2 cellular contexts compared by ENCODE assay signal in the genomic region with DNA sequence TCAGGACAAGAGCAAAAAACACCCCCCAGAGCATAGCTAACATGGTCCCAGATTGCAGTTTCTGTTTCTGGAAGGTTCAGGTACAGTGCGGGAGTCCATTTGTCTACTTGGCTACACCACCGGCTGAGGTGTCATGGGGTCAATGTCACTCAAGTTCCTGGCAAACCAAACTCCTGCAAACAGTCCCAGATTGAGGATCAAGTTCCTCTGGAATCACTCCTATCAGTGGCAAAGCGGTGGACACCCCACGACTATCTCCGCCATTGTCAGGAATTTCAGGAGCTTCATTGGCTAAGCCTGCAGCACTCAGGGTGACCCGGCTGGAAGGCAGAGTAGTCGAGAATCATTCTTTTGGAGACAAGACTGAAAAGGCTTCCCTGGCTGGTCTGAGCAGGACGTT.
TF ChIP-seq lines count a peak whose summit lies in the region.

No MANE protein-coding gene starts in this region.

TF ChIP-seq in H1, 55 proteins besides CTCF, POLR2A, EP300 and RAD21:
- TF ChIP-seq RBBP5 (IDR thresholded peaks at IDR 0.05; ENCODE audit: borderline replicate concordance, low read depth, low read length) (no peak), HDAC6 (IDR thresholded peaks at IDR 0.05; ENCODE audit: low read depth, low read length) (no peak), TBP (IDR thresholded peaks at IDR 0.05; ENCODE audit: low read depth, low read length) (no peak), BCL11A (IDR thresholded peaks at IDR 0.05; ENCODE audit: low read depth in 2 of 2, low read length in 2 of 2) (no peak), PHF8 (conservative IDR thresholded peaks at IDR 0.05; ENCODE audit: low read depth, low read length) (no peak), SP1 (IDR thresholded peaks at IDR 0.05; ENCODE audit: low read depth, low read length) (no peak), KDM1A (IDR thresholded peaks at IDR 0.05; ENCODE audit: borderline replicate concordance, low read length) (no peak), CEBPB (IDR thresholded peaks at IDR 0.05; ENCODE audit: low read depth, low read length) (no peak), KDM5A (IDR thresholded peaks at IDR 0.05; ENCODE audit: low read length) (no peak), TAF1 (IDR thresholded peaks at IDR 0.05; ENCODE audit: low read depth, low read length) (no peak), FOSL1 (IDR thresholded peaks at IDR 0.05; ENCODE audit: insufficient read depth, low read depth, low read length) (no peak), SAP30 (IDR thresholded peaks at IDR 0.05; ENCODE audit: insufficient read depth, insufficient replicate concordance, low read length) (no peak)
- TF ChIP-seq, protein P1, sequence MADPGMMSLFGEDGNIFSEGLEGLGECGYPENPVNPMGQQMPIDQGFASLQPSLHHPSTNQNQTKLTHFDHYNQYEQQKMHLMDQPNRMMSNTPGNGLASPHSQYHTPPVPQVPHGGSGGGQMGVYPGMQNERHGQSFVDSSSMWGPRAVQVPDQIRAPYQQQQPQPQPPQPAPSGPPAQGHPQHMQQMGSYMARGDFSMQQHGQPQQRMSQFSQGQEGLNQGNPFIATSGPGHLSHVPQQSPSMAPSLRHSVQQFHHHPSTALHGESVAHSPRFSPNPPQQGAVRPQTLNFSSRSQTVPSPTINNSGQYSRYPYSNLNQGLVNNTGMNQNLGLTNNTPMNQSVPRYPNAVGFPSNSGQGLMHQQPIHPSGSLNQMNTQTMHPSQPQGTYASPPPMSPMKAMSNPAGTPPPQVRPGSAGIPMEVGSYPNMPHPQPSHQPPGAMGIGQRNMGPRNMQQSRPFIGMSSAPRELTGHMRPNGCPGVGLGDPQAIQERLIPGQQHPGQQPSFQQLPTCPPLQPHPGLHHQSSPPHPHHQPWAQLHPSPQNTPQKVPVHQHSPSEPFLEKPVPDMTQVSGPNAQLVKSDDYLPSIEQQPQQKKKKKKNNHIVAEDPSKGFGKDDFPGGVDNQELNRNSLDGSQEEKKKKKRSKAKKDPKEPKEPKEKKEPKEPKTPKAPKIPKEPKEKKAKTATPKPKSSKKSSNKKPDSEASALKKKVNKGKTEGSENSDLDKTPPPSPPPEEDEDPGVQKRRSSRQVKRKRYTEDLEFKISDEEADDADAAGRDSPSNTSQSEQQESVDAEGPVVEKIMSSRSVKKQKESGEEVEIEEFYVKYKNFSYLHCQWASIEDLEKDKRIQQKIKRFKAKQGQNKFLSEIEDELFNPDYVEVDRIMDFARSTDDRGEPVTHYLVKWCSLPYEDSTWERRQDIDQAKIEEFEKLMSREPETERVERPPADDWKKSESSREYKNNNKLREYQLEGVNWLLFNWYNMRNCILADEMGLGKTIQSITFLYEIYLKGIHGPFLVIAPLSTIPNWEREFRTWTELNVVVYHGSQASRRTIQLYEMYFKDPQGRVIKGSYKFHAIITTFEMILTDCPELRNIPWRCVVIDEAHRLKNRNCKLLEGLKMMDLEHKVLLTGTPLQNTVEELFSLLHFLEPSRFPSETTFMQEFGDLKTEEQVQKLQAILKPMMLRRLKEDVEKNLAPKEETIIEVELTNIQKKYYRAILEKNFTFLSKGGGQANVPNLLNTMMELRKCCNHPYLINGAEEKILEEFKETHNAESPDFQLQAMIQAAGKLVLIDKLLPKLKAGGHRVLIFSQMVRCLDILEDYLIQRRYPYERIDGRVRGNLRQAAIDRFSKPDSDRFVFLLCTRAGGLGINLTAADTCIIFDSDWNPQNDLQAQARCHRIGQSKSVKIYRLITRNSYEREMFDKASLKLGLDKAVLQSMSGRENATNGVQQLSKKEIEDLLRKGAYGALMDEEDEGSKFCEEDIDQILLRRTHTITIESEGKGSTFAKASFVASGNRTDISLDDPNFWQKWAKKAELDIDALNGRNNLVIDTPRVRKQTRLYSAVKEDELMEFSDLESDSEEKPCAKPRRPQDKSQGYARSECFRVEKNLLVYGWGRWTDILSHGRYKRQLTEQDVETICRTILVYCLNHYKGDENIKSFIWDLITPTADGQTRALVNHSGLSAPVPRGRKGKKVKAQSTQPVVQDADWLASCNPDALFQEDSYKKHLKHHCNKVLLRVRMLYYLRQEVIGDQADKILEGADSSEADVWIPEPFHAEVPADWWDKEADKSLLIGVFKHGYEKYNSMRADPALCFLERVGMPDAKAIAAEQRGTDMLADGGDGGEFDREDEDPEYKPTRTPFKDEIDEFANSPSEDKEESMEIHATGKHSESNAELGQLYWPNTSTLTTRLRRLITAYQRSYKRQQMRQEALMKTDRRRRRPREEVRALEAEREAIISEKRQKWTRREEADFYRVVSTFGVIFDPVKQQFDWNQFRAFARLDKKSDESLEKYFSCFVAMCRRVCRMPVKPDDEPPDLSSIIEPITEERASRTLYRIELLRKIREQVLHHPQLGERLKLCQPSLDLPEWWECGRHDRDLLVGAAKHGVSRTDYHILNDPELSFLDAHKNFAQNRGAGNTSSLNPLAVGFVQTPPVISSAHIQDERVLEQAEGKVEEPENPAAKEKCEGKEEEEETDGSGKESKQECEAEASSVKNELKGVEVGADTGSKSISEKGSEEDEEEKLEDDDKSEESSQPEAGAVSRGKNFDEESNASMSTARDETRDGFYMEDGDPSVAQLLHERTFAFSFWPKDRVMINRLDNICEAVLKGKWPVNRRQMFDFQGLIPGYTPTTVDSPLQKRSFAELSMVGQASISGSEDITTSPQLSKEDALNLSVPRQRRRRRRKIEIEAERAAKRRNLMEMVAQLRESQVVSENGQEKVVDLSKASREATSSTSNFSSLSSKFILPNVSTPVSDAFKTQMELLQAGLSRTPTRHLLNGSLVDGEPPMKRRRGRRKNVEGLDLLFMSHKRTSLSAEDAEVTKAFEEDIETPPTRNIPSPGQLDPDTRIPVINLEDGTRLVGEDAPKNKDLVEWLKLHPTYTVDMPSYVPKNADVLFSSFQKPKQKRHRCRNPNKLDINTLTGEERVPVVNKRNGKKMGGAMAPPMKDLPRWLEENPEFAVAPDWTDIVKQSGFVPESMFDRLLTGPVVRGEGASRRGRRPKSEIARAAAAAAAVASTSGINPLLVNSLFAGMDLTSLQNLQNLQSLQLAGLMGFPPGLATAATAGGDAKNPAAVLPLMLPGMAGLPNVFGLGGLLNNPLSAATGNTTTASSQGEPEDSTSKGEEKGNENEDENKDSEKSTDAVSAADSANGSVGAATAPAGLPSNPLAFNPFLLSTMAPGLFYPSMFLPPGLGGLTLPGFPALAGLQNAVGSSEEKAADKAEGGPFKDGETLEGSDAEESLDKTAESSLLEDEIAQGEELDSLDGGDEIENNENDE (IDR thresholded peaks at IDR 0.05; ENCODE audit: insufficient replicate concordance, low read length), result no peak

TF ChIP-seq in liver, 16 proteins besides CTCF, POLR2A, EP300 and RAD21:
- TF ChIP-seq HNF4G (IDR thresholded peaks at IDR 0.05), result peak; percentile 70
- peak; percentile 22 for TF ChIP-seq FOXA2 (IDR thresholded peaks at IDR 0.05)
- peak; percentile 63 for TF ChIP-seq NR2F2 (IDR thresholded peaks at IDR 0.05)
- peak; percentile 92 for TF ChIP-seq YY1 (IDR thresholded peaks at IDR 0.05)
- peak; percentile 87 to 91 for TF ChIP-seq RXRA (IDR thresholded peaks at IDR 0.05)
- TF ChIP-seq SP1 (IDR thresholded peaks at IDR 0.05), result peak; percentile 80
- TF ChIP-seq, protein P2, sequence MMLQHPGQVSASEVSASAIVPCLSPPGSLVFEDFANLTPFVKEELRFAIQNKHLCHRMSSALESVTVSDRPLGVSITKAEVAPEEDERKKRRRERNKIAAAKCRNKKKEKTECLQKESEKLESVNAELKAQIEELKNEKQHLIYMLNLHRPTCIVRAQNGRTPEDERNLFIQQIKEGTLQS (IDR thresholded peaks at IDR 0.05), result peak; percentile 29
- no peak for TF ChIP-seq TAF1 (conservative IDR thresholded peaks at IDR 0.05)
- TF ChIP-seq HNF4A (conservative IDR thresholded peaks at IDR 0.05), result peak; percentile 90 to 91
- TF ChIP-seq, protein P3, sequence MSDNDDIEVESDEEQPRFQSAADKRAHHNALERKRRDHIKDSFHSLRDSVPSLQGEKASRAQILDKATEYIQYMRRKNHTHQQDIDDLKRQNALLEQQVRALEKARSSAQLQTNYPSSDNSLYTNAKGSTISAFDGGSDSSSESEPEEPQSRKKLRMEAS (IDR thresholded peaks at IDR 0.05), result peak; percentile 51
- no peak for TF ChIP-seq EGR1 (IDR thresholded peaks at IDR 0.05; ENCODE audit: low read depth in 2 of 2)
- peak in 1 of 2 donors; percentile 29 for TF ChIP-seq JUND (IDR thresholded peaks at IDR 0.05)
- TF ChIP-seq, protein P4, sequence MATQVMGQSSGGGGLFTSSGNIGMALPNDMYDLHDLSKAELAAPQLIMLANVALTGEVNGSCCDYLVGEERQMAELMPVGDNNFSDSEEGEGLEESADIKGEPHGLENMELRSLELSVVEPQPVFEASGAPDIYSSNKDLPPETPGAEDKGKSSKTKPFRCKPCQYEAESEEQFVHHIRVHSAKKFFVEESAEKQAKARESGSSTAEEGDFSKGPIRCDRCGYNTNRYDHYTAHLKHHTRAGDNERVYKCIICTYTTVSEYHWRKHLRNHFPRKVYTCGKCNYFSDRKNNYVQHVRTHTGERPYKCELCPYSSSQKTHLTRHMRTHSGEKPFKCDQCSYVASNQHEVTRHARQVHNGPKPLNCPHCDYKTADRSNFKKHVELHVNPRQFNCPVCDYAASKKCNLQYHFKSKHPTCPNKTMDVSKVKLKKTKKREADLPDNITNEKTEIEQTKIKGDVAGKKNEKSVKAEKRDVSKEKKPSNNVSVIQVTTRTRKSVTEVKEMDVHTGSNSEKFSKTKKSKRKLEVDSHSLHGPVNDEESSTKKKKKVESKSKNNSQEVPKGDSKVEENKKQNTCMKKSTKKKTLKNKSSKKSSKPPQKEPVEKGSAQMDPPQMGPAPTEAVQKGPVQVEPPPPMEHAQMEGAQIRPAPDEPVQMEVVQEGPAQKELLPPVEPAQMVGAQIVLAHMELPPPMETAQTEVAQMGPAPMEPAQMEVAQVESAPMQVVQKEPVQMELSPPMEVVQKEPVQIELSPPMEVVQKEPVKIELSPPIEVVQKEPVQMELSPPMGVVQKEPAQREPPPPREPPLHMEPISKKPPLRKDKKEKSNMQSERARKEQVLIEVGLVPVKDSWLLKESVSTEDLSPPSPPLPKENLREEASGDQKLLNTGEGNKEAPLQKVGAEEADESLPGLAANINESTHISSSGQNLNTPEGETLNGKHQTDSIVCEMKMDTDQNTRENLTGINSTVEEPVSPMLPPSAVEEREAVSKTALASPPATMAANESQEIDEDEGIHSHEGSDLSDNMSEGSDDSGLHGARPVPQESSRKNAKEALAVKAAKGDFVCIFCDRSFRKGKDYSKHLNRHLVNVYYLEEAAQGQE (IDR thresholded peaks at IDR 0.05), result peak; percentile 83
- TF ChIP-seq, protein P5, sequence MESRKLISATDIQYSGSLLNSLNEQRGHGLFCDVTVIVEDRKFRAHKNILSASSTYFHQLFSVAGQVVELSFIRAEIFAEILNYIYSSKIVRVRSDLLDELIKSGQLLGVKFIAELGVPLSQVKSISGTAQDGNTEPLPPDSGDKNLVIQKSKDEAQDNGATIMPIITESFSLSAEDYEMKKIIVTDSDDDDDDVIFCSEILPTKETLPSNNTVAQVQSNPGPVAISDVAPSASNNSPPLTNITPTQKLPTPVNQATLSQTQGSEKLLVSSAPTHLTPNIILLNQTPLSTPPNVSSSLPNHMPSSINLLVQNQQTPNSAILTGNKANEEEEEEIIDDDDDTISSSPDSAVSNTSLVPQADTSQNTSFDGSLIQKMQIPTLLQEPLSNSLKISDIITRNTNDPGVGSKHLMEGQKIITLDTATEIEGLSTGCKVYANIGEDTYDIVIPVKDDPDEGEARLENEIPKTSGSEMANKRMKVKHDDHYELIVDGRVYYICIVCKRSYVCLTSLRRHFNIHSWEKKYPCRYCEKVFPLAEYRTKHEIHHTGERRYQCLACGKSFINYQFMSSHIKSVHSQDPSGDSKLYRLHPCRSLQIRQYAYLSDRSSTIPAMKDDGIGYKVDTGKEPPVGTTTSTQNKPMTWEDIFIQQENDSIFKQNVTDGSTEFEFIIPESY (IDR thresholded peaks at IDR 0.05), result peak; percentile 16
- no peak for TF ChIP-seq GABPA (IDR thresholded peaks at IDR 0.05 in 1 of 2, conservative IDR thresholded peaks at IDR 0.05 in 1 of 2)
- TF ChIP-seq FOXA1 (IDR thresholded peaks at IDR 0.05), result peak; percentile 31
